Comparison of ENCODE assay signal across 26 cellular contexts in genomic region chr14:94464290-94464689, GRCh38. TPM values are rescaled to one million over a fixed set of nuclear protein-coding genes. Genes with fewer than 3 reads are reported as not detected.
A peak's percentile ranks its signal among the peaks of the same experiment; 100 is the strongest.
DNase-seq lines count a peak whose midpoint lies in the region; ATAC-seq and TF ChIP-seq lines count a peak whose summit lies in the region.
"Had no signal": no experiment of that assay in that cellular context is flagged by ENCODE, and none has a peak within 500 bp of the region (broad histone marks: within the 10 kb centered on the region; RNA-seq: fewer than 3 reads in every experiment).

No MANE protein-coding gene starts in this region.

- H3K14ac ChIP-seq in H9 (ENCODE audit: insufficient read depth, low read length), result no peak overlapping the region

- no peak overlapping the region for H3K4me2 ChIP-seq in H9 (ENCODE audit: insufficient read depth, insufficient read length, low read length)
- H3K4me2 ChIP-seq: BLaER1 had no signal

- H3K56ac ChIP-seq in H9 (ENCODE audit: insufficient read length, low read depth, low read length), result no peak overlapping the region

- H3K4me1 Mint-ChIP-seq in H9, result peaks cover 4 to 6% of the 10 kb centered on the region in 2 experiments; a peak in 3 of 4 replicates
- H3K4me1 Mint-ChIP-seq: CD14-positive monocyte; CD4-positive, alpha-beta memory T cell; CD4-positive, CD25-positive, alpha-beta regulatory T cell had no signal

- H3K9me3 Mint-ChIP-seq in H9, result peaks cover 14 to 18% of the 10 kb centered on the region in 2 experiments

- no peak overlapping the region for H3T11ph ChIP-seq in H9 (ENCODE audit: low read length)

- no peaks in the 10 kb centered on the region for H3K23me2 ChIP-seq in H9 (ENCODE audit: insufficient read length, low read depth, low read length, poor library complexity, severe bottlenecking)

- no peak overlapping the region for H3K23ac ChIP-seq in H9 (ENCODE audit: insufficient read length, low read depth, low read length)

- H3K79me1 ChIP-seq in H9 (ENCODE audit: insufficient read depth, low read depth, low read length, poor library complexity, severe bottlenecking), result no peaks in the 10 kb centered on the region

- no peak overlapping the region for H3K9ac ChIP-seq in H9 (ENCODE audit: extremely low read depth, insufficient read length, low read length)
- H3K9ac ChIP-seq: BLaER1 had no signal

- H4K8ac ChIP-seq in H9 (replicated peaks; ENCODE audit: insufficient read length, low read depth, low read length), result no peak overlapping the region

- no peak overlapping the region for H2AFZ ChIP-seq in H9 (ENCODE audit: low read length)

- H3K27ac ChIP-seq in H9 (ENCODE audit: insufficient read length, low read depth, low read length), result no peak overlapping the region
- no peak overlapping the region for H3K27ac ChIP-seq in RWPE2 (ENCODE audit: poor library complexity, severe bottlenecking)
- H3K27ac ChIP-seq: BLaER1 had no signal

- no peak overlapping the region for H2AK5ac ChIP-seq in H9 (ENCODE audit: insufficient read length, low read length)

- TF ChIP-seq CTCF in H9 (conservative IDR thresholded peaks at IDR 0.05) (no peak), RWPE2 (IDR thresholded peaks at IDR 0.05; ENCODE audit: poor library complexity, severe bottlenecking) (no peak)

- H3K36me3 ChIP-seq in RWPE2 (ENCODE audit: low read depth), result no peaks in the 10 kb centered on the region
- H3K36me3 ChIP-seq: BE2C, BLaER1 had no signal

- no CpG with 5 or more reads among the region's 5 CpGs for WGBS in H9 (ENCODE audit: extremely low coverage, insufficient read length, low lambda C conversion rate)

- no peak overlapping the region for H2BK120ac ChIP-seq in H9 (ENCODE audit: low read depth, low read length, poor library complexity, severe bottlenecking)

- no peak overlapping the region for H2BK5ac ChIP-seq in H9 (ENCODE audit: insufficient read length, low read length)

- H4K5ac ChIP-seq in H9 (ENCODE audit: insufficient read length, low read depth, low read length), result no peak overlapping the region

- no peak overlapping the region for H3K27ac Mint-ChIP-seq in H9
- H3K27ac Mint-ChIP-seq: CD14-positive monocyte; CD4-positive, alpha-beta memory T cell; CD4-positive, CD25-positive, alpha-beta regulatory T cell; CD8-positive, alpha-beta memory T cell had no signal

- H3K27me3 Mint-ChIP-seq in H9 (ENCODE audit: low read depth), result peaks cover 11% of the 10 kb centered on the region

- no peak overlapping the region for H4K91ac ChIP-seq in H9 (ENCODE audit: insufficient read length, low read depth, low read length)

- H4K20me1 ChIP-seq in H9 (ENCODE audit: control insufficient read depth, insufficient read depth, insufficient read length), result no peaks in the 10 kb centered on the region
- H4K20me1 ChIP-seq: BLaER1 had no signal

- H2BK20ac ChIP-seq in H9 (ENCODE audit: low read depth, low read length, poor library complexity, severe bottlenecking), result no peak overlapping the region

- H3K4ac ChIP-seq in H9 (ENCODE audit: low read depth, low read length), result no peak overlapping the region

- H3K27me3 ChIP-seq in H9 (ENCODE audit: insufficient read depth, low read length) (no peaks in the 10 kb centered on the region), RWPE2 (ENCODE audit: insufficient read depth, poor library complexity, severe bottlenecking) (no peaks in the 10 kb centered on the region)
- H3K27me3 ChIP-seq: BE2C, BLaER1 had no signal

- peaks cover 0 to 6% (median 3%) of the 10 kb centered on the region in 3 experiments; a peak in 4 of 7 replicates for H3K36me3 Mint-ChIP-seq in H9 (ENCODE audit: insufficient read depth in 1 of 3, low read depth in 3 of 3)
- H3K36me3 Mint-ChIP-seq: CD14-positive monocyte; CD4-positive, CD25-positive, alpha-beta regulatory T cell; CD8-positive, alpha-beta memory T cell had no signal

- ATAC-seq in RWPE2 (ENCODE audit: low read depth), result no peak

- H3K4me3 Mint-ChIP-seq in H9, result no peak overlapping the region; a peak in 1 of 5 replicates
- H3K4me3 Mint-ChIP-seq: CD14-positive monocyte; CD4-positive, alpha-beta memory T cell; CD4-positive, CD25-positive, alpha-beta regulatory T cell; CD8-positive, alpha-beta memory T cell had no signal

- H3K4me3 ChIP-seq in RWPE2 (ENCODE audit: severe bottlenecking), result no peak overlapping the region
- H3K4me3 ChIP-seq: BLaER1 had no signal

- DNase-seq in H9, result peak; percentile 10
- DNase-seq in RWPE2 (ENCODE audit: low spot score), result peak; percentile 41
- DNase-seq in islet precursor cell, result peak; percentile 21
- DNase-seq in GDM1 (lab: John Stamatoyannopoulos, UW), result no peak
- no peak for DNase-seq in NCI-H345 treated with DMSO at 0.1 percent for 48 hours (lab: John Stamatoyannopoulos, UW; ENCODE audit: unreplicated experiment)
- no peak for DNase-seq in activated T-cell treated with anti-CD3 and anti-CD28 coated beads, Interleukin-2, amount 50 U/mL, for 48 hours
- DNase-seq: 8988T; ACHN; BE2C; C1 segment of cervical spinal cord; CD4-positive, alpha-beta memory T cell; CD4-positive, CD25-positive, alpha-beta regulatory T cell; CD8-positive, alpha-beta memory T cell; COR-L47; DMS 273 treated with DMSO at 0.1 percent for 48 hours; DMS153; DMS53; DMS79; DND-41; EL; GF-D8 had no signal

- H3K4me1 ChIP-seq in H9 (ENCODE audit: insufficient read depth, low read length), result no peaks in the 10 kb centered on the region
- H3K4me1 ChIP-seq in RWPE2 (ENCODE audit: insufficient read depth, poor library complexity, severe bottlenecking), result no peaks in the 10 kb centered on the region
- H3K4me1 ChIP-seq: BE2C had no signal

- H3K9me3 ChIP-seq in H9 (ENCODE audit: control insufficient read depth, low read depth, low read length) (no peaks in the 10 kb centered on the region), RWPE2 (ENCODE audit: severe bottlenecking) (no peaks in the 10 kb centered on the region)
- H3K9me3 ChIP-seq: BE2C had no signal

- H2BK15ac ChIP-seq in H9 (ENCODE audit: low read depth, low read length), result no peak overlapping the region

- H2BK12ac ChIP-seq in H9 (ENCODE audit: insufficient read length, low read depth, low read length), result no peak overlapping the region

- H3K79me2 ChIP-seq in H9 (ENCODE audit: insufficient read depth, low read length), result no peaks in the 10 kb centered on the region

- H3K18ac ChIP-seq in H9 (ENCODE audit: insufficient read length, low read depth, low read length), result no peak overlapping the region

RNA-seq across cellular contexts. Expression of gene SERPINA11, which starts 11.7 kb away (rescaled TPM):
- not detected in 2 replicates for total RNA-seq in H9 (2021)
- total RNA-seq: A673; CD4-positive, alpha-beta memory T cell; CD4-positive, CD25-positive, alpha-beta regulatory T cell; CD8-positive, alpha-beta memory T cell; Daoy; G401 had no signal

RNA-seq across cellular contexts. Expression of gene SERPINA9, which starts 11.7 kb away (rescaled TPM):
- not detected in 2 replicates for total RNA-seq in H9 (2021)
- total RNA-seq: A673; CD4-positive, alpha-beta memory T cell; CD4-positive, CD25-positive, alpha-beta regulatory T cell; CD8-positive, alpha-beta memory T cell; G401 had no signal

RNA-seq across cellular contexts. Expression of gene SERPINA12, which starts 45.0 kb away (rescaled TPM):
- not detected in 2 replicates for total RNA-seq in H9 (2021)
- total RNA-seq: A673; CD4-positive, alpha-beta memory T cell; CD4-positive, CD25-positive, alpha-beta regulatory T cell; CD8-positive, alpha-beta memory T cell; Daoy; G401 had no signal

Comparison
In these comparisons a context has a peak if more than half of its experiments do, and no peak if none do; other contexts are left out.
1. DNase-seq: peak in H9 (single experiment), RWPE2 (single experiment) and islet precursor cell (single experiment); none in GDM1 (single experiment), NCI-H345 treated with DMSO at 0.1 percent for 48 hours (single experiment) and activated T-cell treated with anti-CD3 and anti-CD28 coated beads, Interleukin-2, amount 50 U/mL, for 48 hours (0 of 2).